ENCODE assay signal across 28 cellular contexts in genomic region chr5:26419987-26420386, GRCh38.
DNase-seq lines count a peak whose midpoint lies in the region; ATAC-seq, FAIRE-seq and TF ChIP-seq lines count a peak whose summit lies in the region.
"Had no signal": no experiment of that assay in that cellular context is flagged by ENCODE, and none has a peak within 500 bp of the region (broad histone marks: within the 10 kb centered on the region; RNA-seq: fewer than 3 reads in every experiment).

No MANE protein-coding gene starts in this region.

- no peak for ATAC-seq in pancreas
- ATAC-seq: A549 had no signal

- H3K27me3 Mint-ChIP-seq in progenitor cell of endocrine pancreas = no peaks in the 10 kb centered on the region
- H3K27me3 Mint-ChIP-seq: CD4-positive, alpha-beta T cell; CD8-positive, alpha-beta memory T cell had no signal

- intact Hi-C loops in pancreas (cut with DNase I) = no loop called here
- intact Hi-C loops in stomach (cut with DNase I; ENCODE audit: low total_unique reads) = no loop called here

- FAIRE-seq in A204.1 (lab: Jason Lieb, UNC) (peak; percentile 96), TTC549 (lab: Jason Lieb, UNC) (peak; percentile 68), endometrium (lab: Jason Lieb, UNC) (peak; percentile 82), pancreas (lab: Jason Lieb, UNC) (peak; percentile 53)
- FAIRE-seq: A549, GM12891, GM18507, GM19239, H1 had no signal

- no peak overlapping the region for H3K4me3 Mint-ChIP-seq in progenitor cell of endocrine pancreas (ENCODE audit: low read depth)
- H3K4me3 Mint-ChIP-seq: CD14-positive monocyte; CD4-positive, alpha-beta T cell; CD8-positive, alpha-beta memory T cell had no signal

- H3K4me3 ChIP-seq in pancreas = no peak overlapping the region
- H3K4me3 ChIP-seq in stomach = no peak overlapping the region
- H3K4me3 ChIP-seq: A549; BLaER1 treated with 17β-estradiol and CSF1 and Interleukin-3, amounts not matched to agents 10 nM and 100 nM; GM23248 had no signal

- TF ChIP-seq CTCF in pancreas (IDR thresholded peaks at IDR 0.05) (no peak), stomach (IDR thresholded peaks at IDR 0.05) (no peak), progenitor cell of endocrine pancreas (IDR thresholded peaks at IDR 0.05; ENCODE audit: unreplicated experiment) (no peak)

- WGBS in pancreas, 2 donors = 62 to 80% methylated on average over 1 of the region's 1 CpG
- 78 to 97% (median 87%) methylated on average over 1 of the region's 1 CpG for WGBS in stomach, 5 donors

- no peak overlapping the region for H3K27ac ChIP-seq in pancreas
- H3K27ac ChIP-seq in stomach = no peak overlapping the region
- H3K27ac ChIP-seq: 22Rv1; A549; BLaER1 treated with 17β-estradiol and CSF1 and Interleukin-3, amounts not matched to agents 10 nM and 100 nM; GM23248 had no signal

- H3K36me3 ChIP-seq in pancreas = no peaks in the 10 kb centered on the region
- H3K36me3 ChIP-seq in stomach = no peaks in the 10 kb centered on the region
- H3K36me3 ChIP-seq: BE2C; BLaER1 treated with 17β-estradiol and CSF1 and Interleukin-3, amounts not matched to agents 10 nM and 100 nM had no signal

- H3K27me3 ChIP-seq in pancreas (no peaks in the 10 kb centered on the region), stomach (no peaks in the 10 kb centered on the region)
- H3K27me3 ChIP-seq: BE2C; BLaER1 treated with 17β-estradiol and CSF1 and Interleukin-3, amounts not matched to agents 10 nM and 100 nM had no signal

- TF ChIP-seq POLR2A in stomach (IDR thresholded peaks at IDR 0.05) = no peak

- no peaks in the 10 kb centered on the region for H3K4me1 Mint-ChIP-seq in progenitor cell of endocrine pancreas (ENCODE audit: low read depth)
- H3K4me1 Mint-ChIP-seq: CD14-positive monocyte; CD8-positive, alpha-beta memory T cell had no signal

- no peak for TF ChIP-seq EP300 in stomach (IDR thresholded peaks at IDR 0.05)

- H3K9me3 ChIP-seq in pancreas (no peaks in the 10 kb centered on the region), stomach (peaks cover 0 to 9% (median 2%) of the 10 kb centered on the region in 4 donors)
- H3K9me3 ChIP-seq: A549; BE2C; BLaER1 treated with 17β-estradiol and CSF1 and Interleukin-3, amounts not matched to agents 10 nM and 100 nM had no signal

- DNase-seq in pancreas = no peak
- no peak for DNase-seq in stomach
- no peak for DNase-seq in NCI-H2029 (lab: John Stamatoyannopoulos, UW)
- no peak for DNase-seq in kidney glomerular epithelial cell (lab: John Stamatoyannopoulos, UW)
- DNase-seq in progenitor cell of endocrine pancreas (ENCODE audit: low spot score, unreplicated experiment) = no peak
- DNase-seq: ACHN; AML-193; BE2C; CD4-positive, alpha-beta T cell; CD8-positive, alpha-beta memory T cell; DMS 273 treated with DMSO at 0.1 percent for 48 hours; DMS79; EL; GF-D8; GM23248; H7; HCEC 1CT had no signal

- H3K36me3 Mint-ChIP-seq in progenitor cell of endocrine pancreas (ENCODE audit: insufficient read depth) = no peaks in the 10 kb centered on the region
- H3K36me3 Mint-ChIP-seq: CD14-positive monocyte; CD8-positive, alpha-beta memory T cell had no signal

- no peak overlapping the region for H3K27ac Mint-ChIP-seq in progenitor cell of endocrine pancreas
- H3K27ac Mint-ChIP-seq: CD14-positive monocyte; CD4-positive, alpha-beta T cell; CD8-positive, alpha-beta memory T cell had no signal

- H3K4me1 ChIP-seq in pancreas = no peaks in the 10 kb centered on the region
- no peaks in the 10 kb centered on the region for H3K4me1 ChIP-seq in stomach
- H3K4me1 ChIP-seq: A549; BE2C; BLaER1 treated with 17β-estradiol and CSF1 and Interleukin-3, amounts not matched to agents 10 nM and 100 nM had no signal

- no peaks in the 10 kb centered on the region for H3K9me3 Mint-ChIP-seq in progenitor cell of endocrine pancreas (ENCODE audit: low read depth)
